Comparison of ENCODE assay signal across 8 cellular contexts in the genomic region with DNA sequence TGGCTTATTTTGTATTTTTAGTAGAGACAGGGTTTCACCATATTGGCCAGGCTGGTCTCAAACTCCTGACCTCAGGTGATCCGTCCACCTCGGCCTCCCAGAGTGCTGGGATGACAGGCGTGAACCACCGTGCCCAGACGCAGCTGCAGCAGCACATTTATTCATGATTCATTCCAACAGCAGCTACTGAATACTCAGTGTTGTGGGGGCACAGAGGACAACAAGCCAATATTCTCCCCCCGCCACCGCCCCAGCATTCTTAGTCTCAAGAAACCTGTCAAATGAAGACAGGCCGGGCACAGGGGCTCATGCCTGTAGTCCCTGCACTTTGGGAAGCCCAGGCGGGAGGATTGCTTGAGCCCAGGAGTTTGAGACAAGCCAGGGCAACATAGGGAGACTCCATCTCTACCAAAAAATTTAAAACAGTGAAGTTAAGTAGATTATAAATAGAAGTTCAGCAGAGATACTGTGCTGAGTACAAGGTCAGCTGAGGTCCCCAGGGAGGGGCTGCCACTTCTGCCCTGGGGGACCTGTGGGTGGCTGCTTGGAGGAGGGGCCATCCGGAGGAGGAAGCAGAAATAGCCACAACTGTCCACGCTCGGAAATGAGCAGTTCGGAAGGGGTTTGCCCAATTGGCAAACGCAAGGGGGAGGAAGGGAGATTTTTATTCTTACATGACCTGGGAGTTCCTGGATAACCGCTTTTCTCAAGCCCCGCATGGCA. TPM values are rescaled to one million over a fixed set of nuclear protein-coding genes. Genes with fewer than 3 reads are reported as not detected.
DNase-seq lines count a peak whose midpoint lies in the region; ATAC-seq and TF ChIP-seq lines count a peak whose summit lies in the region.

No MANE protein-coding gene starts in this region.

- no peaks in the 10 kb centered on the region; the same call in 1 of the 2 replicates for H3F3A ChIP-seq in DOHH2 (ENCODE audit: control insufficient read depth, insufficient read depth)

- TF ChIP-seq CTCF in DOHH2 (IDR thresholded peaks at IDR 0.05; ENCODE audit: low read depth, low read length, poor library complexity, severe bottlenecking) (no peak), osteocyte (IDR thresholded peaks at IDR 0.05) (no peak)

- H3K9me3 Mint-ChIP-seq in T-cell, result no peaks in the 10 kb centered on the region
- H3K9me3 Mint-ChIP-seq in osteocyte (ENCODE audit: unreplicated experiment), result no peaks in the 10 kb centered on the region

- H3K27ac ChIP-seq in DOHH2 (ENCODE audit: low read depth, low read length), result peak overlapping the region; percentile 36

- peaks cover 71% of the 10 kb centered on the region for H3K4me1 ChIP-seq in DOHH2 (ENCODE audit: control insufficient read depth, low read length)

- H3K36me3 ChIP-seq in DOHH2 (ENCODE audit: control insufficient read depth, low read length), result peaks cover 45% of the 10 kb centered on the region

- CTCF ChIA-PET in T-cell (lab: Charles Lee), result no interaction called here

- H3K4me3 ChIP-seq in DOHH2 (ENCODE audit: low read length), result peak overlapping the region; percentile 62

- no peaks in the 10 kb centered on the region for H3K9me2 ChIP-seq in DOHH2 (replicated peaks; ENCODE audit: control insufficient read depth, low read length)

- peak overlapping the region; percentile 85 for H3K4me2 ChIP-seq in DOHH2 (ENCODE audit: low read length)

- H4K20me1 ChIP-seq in DOHH2 (ENCODE audit: control insufficient read depth, insufficient read depth, low read depth, low read length), result peaks cover 52% of the 10 kb centered on the region

- ATAC-seq in HG02610 (IDR thresholded peaks at IDR 0.05; ENCODE audit: unreplicated experiment) (peak; percentile 23), T-cell (replicated peaks in 1 of 4) (no peak), GM21576 (IDR thresholded peaks at IDR 0.05; ENCODE audit: unreplicated experiment) (no peak), esophagus mucosa (no peak)

- H3K27me3 Mint-ChIP-seq in T-cell (no peaks in the 10 kb centered on the region), osteocyte (ENCODE audit: unreplicated experiment) (no peaks in the 10 kb centered on the region)

- peaks cover 94% of the 10 kb centered on the region for H3K79me2 ChIP-seq in DOHH2 (ENCODE audit: control insufficient read depth, low read length)

- peak overlapping the region; percentile 65 to 70 for H3K27ac Mint-ChIP-seq in T-cell
- H3K27ac Mint-ChIP-seq in osteocyte (ENCODE audit: unreplicated experiment), result peak overlapping the region; percentile 90

- DNase-seq in T-cell, result peak in 18 of 34 experiments; percentile 9 to 68 (median 32)
- peak; percentile 53 for DNase-seq in fibroblast of gingiva (ENCODE audit: low read depth)
- DNase-seq in osteocyte (ENCODE audit: extremely low spot score, unreplicated experiment), result no peak
- DNase-seq in occipital lobe (lab: John Stamatoyannopoulos, UW), result no peak

- no peaks in the 10 kb centered on the region for H3K9me3 ChIP-seq in DOHH2 (ENCODE audit: control insufficient read depth, insufficient read depth, low read length)

- H3K4me3 Mint-ChIP-seq in T-cell, result peak overlapping the region; percentile 39 to 88 (median 60)
- H3K4me3 Mint-ChIP-seq in osteocyte (ENCODE audit: unreplicated experiment), result peak overlapping the region; percentile 48

- POLR2A ChIA-PET in T-cell (lab: Charles Lee), result interaction anchor here in 1 of 2 donors (0.6 kb wide), 1 partner anchor 722 kb away, joined by 5 read pairs; no protein-coding TSS in a partner anchor

- no peaks in the 10 kb centered on the region for H3K27me3 ChIP-seq in DOHH2 (ENCODE audit: control insufficient read depth, low read length)

- H3K4me1 Mint-ChIP-seq in T-cell (peaks cover 28 to 60% (median 57%) of the 10 kb centered on the region in 3 donors), osteocyte (ENCODE audit: unreplicated experiment) (peaks cover 77% of the 10 kb centered on the region)

- H3K36me3 Mint-ChIP-seq in T-cell, result no peaks in the 10 kb centered on the region
- H3K36me3 Mint-ChIP-seq in osteocyte (ENCODE audit: unreplicated experiment), result no peaks in the 10 kb centered on the region

RNA-seq across cellular contexts. Expression of a gene that starts 4.3 kb away (rescaled TPM):
- total RNA-seq in T-cell (10 to 100 TPM; 33.4 to 39.3 (median 38.4) TPM), osteocyte (34.1 and 38.1 TPM in 2 replicates), occipital lobe (4.7 TPM), esophagus mucosa (20.8 TPM)

RNA-seq across cellular contexts. Expression of a gene that starts 16.7 kb away (rescaled TPM):
- total RNA-seq in T-cell (10 to 100 TPM; 78.6 to 91.5 (median 86.7) TPM), osteocyte (139 and 152 TPM in 2 replicates), occipital lobe (64.3 TPM), esophagus mucosa (84.2 TPM)

Comparison
In these comparisons a context has a peak if more than half of its experiments do, and no peak if none do; other contexts are left out.
1. DNase-seq: peak in T-cell (18 of 34) and fibroblast of gingiva (single experiment); none in osteocyte (single experiment) and occipital lobe (single experiment).